Comparison of ENCODE assay signal across 25 cellular contexts in genomic region chr3:153639634-153640033, GRCh38.
A peak's percentile ranks its signal among the peaks of the same experiment; 100 is the strongest.
DNase-seq lines count a peak whose midpoint lies in the region; ATAC-seq, FAIRE-seq and TF ChIP-seq lines count a peak whose summit lies in the region.
"Had no signal": no experiment of that assay in that cellular context is flagged by ENCODE, and none has a peak within 500 bp of the region (broad histone marks: within the 10 kb centered on the region; RNA-seq: fewer than 3 reads in every experiment).

No MANE protein-coding gene starts in this region.

- H3K4me1 ChIP-seq in heart left ventricle = peaks cover 0 to 4% (median 0%) of the 10 kb centered on the region in 12 donors
- H3K4me1 ChIP-seq in H1 (replicated peaks in 1 of 4; ENCODE audit: control insufficient read depth in 3 of 4, insufficient read depth in 4 of 4, low read length in 3 of 4) = peaks cover 7 to 14% (median 13%) of the 10 kb centered on the region in 4 experiments; a peak in 6 of 7 replicates
- no peaks in the 10 kb centered on the region for H3K4me1 ChIP-seq in left lung
- peaks cover 7% of the 10 kb centered on the region for H3K4me1 ChIP-seq in mesendoderm (ENCODE audit: control insufficient read depth, low read depth, low read length)
- H3K4me1 ChIP-seq: A549; BLaER1 treated with 17β-estradiol and CSF1 and Interleukin-3, amounts not matched to agents 10 nM and 100 nM had no signal

- 36 to 49% (median 46%) methylated on average over 1 of the region's 1 CpG for WGBS in heart left ventricle, 4 donors
- 75% methylated on average over 1 of the region's 1 CpG; no CpG with 5 or more reads in 1 of the 2 experiments for WGBS in H1 (ENCODE audit: extremely low coverage in 1 of 2, insufficient coverage in 1 of 2, insufficient read length in 1 of 2, insufficient replicate concordance in 2 of 2, low coverage in 1 of 2, low lambda C conversion rate in 2 of 2, missing lambda C conversion rate in 1 of 2), 2 experiments
- WGBS in mesendoderm (ENCODE audit: extremely low coverage, insufficient coverage, low lambda C conversion rate) = no CpG with 5 or more reads among the region's 1 CpG

- intact Hi-C loops in left ventricle myocardium superior (cut with micrococcal nuclease) = no loop called here
- intact Hi-C loops in heart left ventricle (cut with DNase I) = no loop called here
- intact Hi-C loops in left lung (cut with DNase I) = no loop called here

- H2BK15ac ChIP-seq in H1 (ENCODE audit: low read length) (no peak overlapping the region), mesendoderm (replicated peaks; ENCODE audit: low read depth) (no peak overlapping the region)

- no peak overlapping the region for H2AFZ ChIP-seq in H1 (ENCODE audit: low read length)

- DNase-seq in left ventricle myocardium superior (no peak), heart left ventricle (no peak), H1 (ENCODE audit: low read depth in 1 of 2, low spot score in 2 of 2) (no peak), left lung (no peak), NCI-H2196 treated with DMSO at 0.1 percent for 48 hours (lab: John Stamatoyannopoulos, UW; ENCODE audit: unreplicated experiment) (no peak), mesendoderm (no peak), NCI-H128 (lab: John Stamatoyannopoulos, UW; ENCODE audit: unreplicated experiment) (no peak)
- DNase-seq in activated T-cell treated with anti-CD3 and anti-CD28 coated beads, Interleukin-2, amount 50 U/mL, for 4 hours = no peak
- DNase-seq: CD8-positive, alpha-beta T cell; DMS53; EL; H7; MM.1S; NCI-H1092 treated with DMSO at 0.1 percent for 48 hours; NCI-H2081; NCI-H748 treated with DMSO at 0.1 percent for 48 hours; NK-92 treated with Interleukin-12 subunit alpha and Interleukin-12 subunit beta, amount 100 ng/mL, for 24 hours; SHP77 had no signal

- H4K5ac ChIP-seq in H1 (ENCODE audit: insufficient read length, low read depth, low read length) (no peak overlapping the region), mesendoderm (ENCODE audit: low read length) (no peak overlapping the region)

- FAIRE-seq in H1 (lab: Jason Lieb, UNC) = no peak
- FAIRE-seq: A549, GM12892, GM18507, HTR-8/SVneo, RCC 7860 had no signal

- H2BK120ac ChIP-seq in H1 (replicated peaks; ENCODE audit: low read depth, low read length) (peak overlapping the region; percentile 83), mesendoderm (ENCODE audit: low read depth, low read length) (no peak overlapping the region)

- TF ChIP-seq EP300 in H1 (IDR thresholded peaks at IDR 0.05; ENCODE audit: borderline replicate concordance in 1 of 2, low read depth in 2 of 2, low read length in 2 of 2) = no peak

- H3K23me2 ChIP-seq in H1 (ENCODE audit: low read depth, low read length) = no peaks in the 10 kb centered on the region

- H3K27ac ChIP-seq in heart left ventricle (no peak overlapping the region), H1 (ENCODE audit: low read depth, low read length) (no peak overlapping the region), left lung (no peak overlapping the region), mesendoderm (ENCODE audit: low read depth, low read length) (no peak overlapping the region)
- H3K27ac ChIP-seq: A549; BLaER1 treated with 17β-estradiol and CSF1 and Interleukin-3, amounts not matched to agents 10 nM and 100 nM; SK-N-MC had no signal

- no peaks in the 10 kb centered on the region for H3K36me3 Mint-ChIP-seq in activated T-cell treated with anti-CD3 and anti-CD28 coated beads, Interleukin-2, amount 50 U/mL, for 4 hours (ENCODE audit: insufficient read depth)

- TF ChIP-seq CTCF in heart left ventricle (IDR thresholded peaks at IDR 0.05) (no peak), H1 (IDR thresholded peaks at IDR 0.05; ENCODE audit: control extremely low read depth in 1 of 3, insufficient read depth in 1 of 3, low read depth in 1 of 3, low read length in 3 of 3) (no peak), left lung (IDR thresholded peaks at IDR 0.05) (no peak)

- no peak overlapping the region for H3K4me3 Mint-ChIP-seq in activated T-cell treated with anti-CD3 and anti-CD28 coated beads, Interleukin-2, amount 50 U/mL, for 4 hours
- H3K4me3 Mint-ChIP-seq: CD8-positive, alpha-beta T cell had no signal

- no peak overlapping the region for H2BK20ac ChIP-seq in H1 (ENCODE audit: low read length)

- H3K79me2 ChIP-seq in H1 (ENCODE audit: control insufficient read depth in 1 of 2, insufficient read depth in 2 of 2, low read length in 2 of 2) = no peaks in the 10 kb centered on the region
- no peaks in the 10 kb centered on the region for H3K79me2 ChIP-seq in mesendoderm (ENCODE audit: control insufficient read depth, insufficient read depth, low read length)

- H3K27me3 ChIP-seq in heart left ventricle (no peaks in the 10 kb centered on the region), H1 (replicated peaks in 1 of 4; ENCODE audit: control insufficient read depth in 3 of 4, extremely low read depth in 1 of 4, insufficient read depth in 3 of 4, low read length in 3 of 4) (no peaks in the 10 kb centered on the region), left lung (no peaks in the 10 kb centered on the region), mesendoderm (ENCODE audit: insufficient read depth, low read length, poor library complexity) (no peaks in the 10 kb centered on the region)
- H3K27me3 ChIP-seq: BLaER1 treated with 17β-estradiol and CSF1 and Interleukin-3, amounts not matched to agents 10 nM and 100 nM had no signal

- CTCF ChIA-PET in H1 (lab: Charles Lee; ENCODE audit: partially characterized antibody) = interaction anchor here (0.7 to 2.4 kb wide), 5 partner anchors 25 to 331 kb away, joined by 3 to 8 read pairs (median 4); no protein-coding TSS in a partner anchor

- H3K36me3 ChIP-seq in heart left ventricle (no peaks in the 10 kb centered on the region), H1 (ENCODE audit: control insufficient read depth in 2 of 4, insufficient read depth in 4 of 4, low read length in 3 of 4) (no peaks in the 10 kb centered on the region), left lung (no peaks in the 10 kb centered on the region), mesendoderm (ENCODE audit: control insufficient read depth, insufficient read depth, low read length) (no peaks in the 10 kb centered on the region)
- H3K36me3 ChIP-seq: BLaER1 treated with 17β-estradiol and CSF1 and Interleukin-3, amounts not matched to agents 10 nM and 100 nM had no signal

- no peak overlapping the region for H3K23ac ChIP-seq in H1 (ENCODE audit: insufficient read length)
- no peak overlapping the region for H3K23ac ChIP-seq in mesendoderm (ENCODE audit: low read length)

- H3K9ac ChIP-seq in H1 (replicated peaks in 1 of 4; ENCODE audit: extremely low read depth in 1 of 4, low read depth in 3 of 4, low read length in 3 of 4) (no peak overlapping the region), mesendoderm (ENCODE audit: low read length) (no peak overlapping the region)
- H3K9ac ChIP-seq: BLaER1 treated with 17β-estradiol and CSF1 and Interleukin-3, amounts not matched to agents 10 nM and 100 nM had no signal

- H3K4me3 ChIP-seq in heart left ventricle (no peak overlapping the region), H1 (ENCODE audit: extremely low read depth in 1 of 4, insufficient read depth in 2 of 4, low read depth in 3 of 4, low read length in 4 of 4) (no peak overlapping the region), left lung (no peak overlapping the region), mesendoderm (ENCODE audit: low read length) (no peak overlapping the region)
- H3K4me3 ChIP-seq: A549; BLaER1 treated with 17β-estradiol and CSF1 and Interleukin-3, amounts not matched to agents 10 nM and 100 nM; SK-N-MC had no signal

- TF ChIP-seq RAD21 in H1 (IDR thresholded peaks at IDR 0.05 in 1 of 2, conservative IDR thresholded peaks at IDR 0.05 in 1 of 2; ENCODE audit: low read depth in 2 of 2, low read length in 2 of 2) = no peak

- H3K14ac ChIP-seq in H1 (ENCODE audit: insufficient read length) = no peak overlapping the region

- ATAC-seq in left ventricle myocardium superior (peak; percentile 20), heart left ventricle (no peak), left lung (peak; percentile 26)
- no peak for ATAC-seq in activated T-cell treated with anti-CD3 and anti-CD28 coated beads, Interleukin-2, amount 50 U/mL, for 4 hours
- ATAC-seq: A549; CD8-positive, alpha-beta T cell had no signal

- H3K9me3 ChIP-seq in heart left ventricle (peaks cover 0 to 6% (median 0%) of the 10 kb centered on the region in 12 donors), H1 (ENCODE audit: insufficient read depth in 2 of 2, low read depth in 1 of 2, low read length in 1 of 2) (no peaks in the 10 kb centered on the region), left lung (peaks cover 0 to 1% of the 10 kb centered on the region in 2 donors)
- H3K9me3 ChIP-seq: A549 had no signal

- peaks cover 9% of the 10 kb centered on the region for H3K9me3 Mint-ChIP-seq in activated T-cell treated with anti-CD3 and anti-CD28 coated beads, Interleukin-2, amount 50 U/mL, for 4 hours

- no peaks in the 10 kb centered on the region for H3K27me3 Mint-ChIP-seq in activated T-cell treated with anti-CD3 and anti-CD28 coated beads, Interleukin-2, amount 50 U/mL, for 4 hours (ENCODE audit: low read depth)

- POLR2A ChIA-PET in H1 (lab: Charles Lee; ENCODE audit: partially characterized antibody) = interaction anchor here (1.3 kb wide), 1 partner anchor 8 kb away, joined by 3 read pairs; no protein-coding TSS in a partner anchor

- TF ChIP-seq POLR2A in heart left ventricle (IDR thresholded peaks at IDR 0.05) (no peak), H1 (IDR thresholded peaks at IDR 0.05; ENCODE audit: control extremely low read depth in 1 of 2, low read depth in 2 of 2, low read length in 2 of 2) (no peak)

- H3K56ac ChIP-seq in H1 (replicated peaks; ENCODE audit: insufficient read length, low read depth, low read length) = no peak overlapping the region
- H3K56ac ChIP-seq in mesendoderm (ENCODE audit: low read length) = no peak overlapping the region

- no peak overlapping the region for H2BK12ac ChIP-seq in H1 (ENCODE audit: low read depth, low read length)

- H4K91ac ChIP-seq in H1 (replicated peaks; ENCODE audit: insufficient read length, low read length) = no peak overlapping the region

- H2AK5ac ChIP-seq in H1 (ENCODE audit: low read depth, low read length) (no peak overlapping the region), mesendoderm (ENCODE audit: low read length) (no peak overlapping the region)

- H3K4ac ChIP-seq in H1 (replicated peaks; ENCODE audit: insufficient read length, low read depth, low read length) (no peak overlapping the region), mesendoderm (ENCODE audit: low read depth, low read length) (no peak overlapping the region)

- H2BK5ac ChIP-seq in H1 (ENCODE audit: low read depth, low read length) (peak overlapping the region; percentile 63; the same call in 1 of the 2 replicates), mesendoderm (ENCODE audit: low read length) (no peak overlapping the region)

- H3K4me2 ChIP-seq in H1 (ENCODE audit: insufficient read depth in 1 of 2, low read depth in 2 of 2, low read length in 2 of 2) (no peak overlapping the region), mesendoderm (ENCODE audit: low read length) (no peak overlapping the region)
- H3K4me2 ChIP-seq: A549; BLaER1 treated with 17β-estradiol and CSF1 and Interleukin-3, amounts not matched to agents 10 nM and 100 nM had no signal

- H3K79me1 ChIP-seq in H1 (ENCODE audit: low read depth, low read length) = no peaks in the 10 kb centered on the region
- H3K79me1 ChIP-seq in mesendoderm (ENCODE audit: low read length) = no peaks in the 10 kb centered on the region

- peaks cover 46% of the 10 kb centered on the region for H3K4me1 Mint-ChIP-seq in activated T-cell treated with anti-CD3 and anti-CD28 coated beads, Interleukin-2, amount 50 U/mL, for 4 hours (ENCODE audit: low read depth)

- H3K18ac ChIP-seq in H1 (ENCODE audit: extremely low read depth, low read length) = no peak overlapping the region
- H3K18ac ChIP-seq in mesendoderm (ENCODE audit: low read length) = no peak overlapping the region

- H4K20me1 ChIP-seq in H1 (replicated peaks in 1 of 2; ENCODE audit: control insufficient read depth in 1 of 2, insufficient read depth in 2 of 2, low read length in 2 of 2) = no peaks in the 10 kb centered on the region
- H4K20me1 ChIP-seq: BLaER1 treated with 17β-estradiol and CSF1 and Interleukin-3, amounts not matched to agents 10 nM and 100 nM had no signal

- H4K8ac ChIP-seq in H1 (ENCODE audit: extremely low read depth, insufficient read depth, low read length) (no peak overlapping the region), mesendoderm (ENCODE audit: low read depth, low read length) (no peak overlapping the region)

Comparison
In these comparisons a context has a peak if more than half of its experiments do, and no peak if none do; other contexts are left out.
1. ATAC-seq: peak in left ventricle myocardium superior (single experiment) and left lung (single experiment); none in heart left ventricle (0 of 4) and activated T-cell treated with anti-CD3 and anti-CD28 coated beads, Interleukin-2, amount 50 U/mL, for 4 hours (0 of 2).